Comparison of ENCODE assay signal across 1 cellular context in the genomic region with DNA sequence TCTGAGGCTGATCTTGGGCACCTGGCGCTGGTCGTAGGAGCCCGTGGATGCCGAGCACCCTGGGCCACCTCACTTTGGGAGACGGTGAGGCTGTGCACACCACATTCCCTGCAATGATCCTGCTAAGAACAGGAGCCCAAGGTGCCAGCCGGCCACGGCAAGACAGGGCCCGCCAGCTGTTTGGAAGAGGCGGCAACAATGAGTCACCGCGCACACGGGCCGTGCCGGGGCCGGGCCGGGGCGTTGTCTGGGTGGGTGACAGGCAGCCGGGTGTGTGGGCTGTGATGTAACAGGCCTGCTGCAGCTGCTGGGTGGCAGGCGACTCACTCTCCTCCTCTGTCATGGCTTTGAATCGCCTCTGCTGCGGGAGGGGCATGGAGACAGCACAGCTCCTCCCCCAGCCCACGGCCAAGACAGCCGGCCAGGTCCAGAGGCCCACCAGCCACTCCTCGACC.
TF ChIP-seq lines count a peak whose summit lies in the region.

No MANE protein-coding gene starts in this region.

TF ChIP-seq in HEK293, 187 proteins besides CTCF, POLR2A, EP300 and RAD21 (continued from another document and continues in another):
- TF ChIP-seq, protein P1, sequence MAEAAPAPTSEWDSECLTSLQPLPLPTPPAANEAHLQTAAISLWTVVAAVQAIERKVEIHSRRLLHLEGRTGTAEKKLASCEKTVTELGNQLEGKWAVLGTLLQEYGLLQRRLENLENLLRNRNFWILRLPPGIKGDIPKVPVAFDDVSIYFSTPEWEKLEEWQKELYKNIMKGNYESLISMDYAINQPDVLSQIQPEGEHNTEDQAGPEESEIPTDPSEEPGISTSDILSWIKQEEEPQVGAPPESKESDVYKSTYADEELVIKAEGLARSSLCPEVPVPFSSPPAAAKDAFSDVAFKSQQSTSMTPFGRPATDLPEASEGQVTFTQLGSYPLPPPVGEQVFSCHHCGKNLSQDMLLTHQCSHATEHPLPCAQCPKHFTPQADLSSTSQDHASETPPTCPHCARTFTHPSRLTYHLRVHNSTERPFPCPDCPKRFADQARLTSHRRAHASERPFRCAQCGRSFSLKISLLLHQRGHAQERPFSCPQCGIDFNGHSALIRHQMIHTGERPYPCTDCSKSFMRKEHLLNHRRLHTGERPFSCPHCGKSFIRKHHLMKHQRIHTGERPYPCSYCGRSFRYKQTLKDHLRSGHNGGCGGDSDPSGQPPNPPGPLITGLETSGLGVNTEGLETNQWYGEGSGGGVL (tag by site-specific recombination; IDR thresholded peaks at IDR 0.05) = no peak
- peak; percentile 44 for TF ChIP-seq ZIC2 (tag by site-specific recombination; IDR thresholded peaks at IDR 0.05)
- TF ChIP-seq ZNF544 (tag by site-specific recombination; IDR thresholded peaks at IDR 0.05) = no peak
- peak; percentile 95 for TF ChIP-seq ZFHX2 (tag by site-specific recombination; conservative IDR thresholded peaks at IDR 0.05)
- TF ChIP-seq, protein P2, sequence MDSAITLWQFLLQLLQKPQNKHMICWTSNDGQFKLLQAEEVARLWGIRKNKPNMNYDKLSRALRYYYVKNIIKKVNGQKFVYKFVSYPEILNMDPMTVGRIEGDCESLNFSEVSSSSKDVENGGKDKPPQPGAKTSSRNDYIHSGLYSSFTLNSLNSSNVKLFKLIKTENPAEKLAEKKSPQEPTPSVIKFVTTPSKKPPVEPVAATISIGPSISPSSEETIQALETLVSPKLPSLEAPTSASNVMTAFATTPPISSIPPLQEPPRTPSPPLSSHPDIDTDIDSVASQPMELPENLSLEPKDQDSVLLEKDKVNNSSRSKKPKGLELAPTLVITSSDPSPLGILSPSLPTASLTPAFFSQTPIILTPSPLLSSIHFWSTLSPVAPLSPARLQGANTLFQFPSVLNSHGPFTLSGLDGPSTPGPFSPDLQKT (IDR thresholded peaks at IDR 0.05; ENCODE audit: borderline replicate concordance, low read depth, low read length) = no peak
- no peak for TF ChIP-seq ZNF211 (tag by site-specific recombination; IDR thresholded peaks at IDR 0.05; ENCODE audit: low read depth)
- TF ChIP-seq, protein P3, sequence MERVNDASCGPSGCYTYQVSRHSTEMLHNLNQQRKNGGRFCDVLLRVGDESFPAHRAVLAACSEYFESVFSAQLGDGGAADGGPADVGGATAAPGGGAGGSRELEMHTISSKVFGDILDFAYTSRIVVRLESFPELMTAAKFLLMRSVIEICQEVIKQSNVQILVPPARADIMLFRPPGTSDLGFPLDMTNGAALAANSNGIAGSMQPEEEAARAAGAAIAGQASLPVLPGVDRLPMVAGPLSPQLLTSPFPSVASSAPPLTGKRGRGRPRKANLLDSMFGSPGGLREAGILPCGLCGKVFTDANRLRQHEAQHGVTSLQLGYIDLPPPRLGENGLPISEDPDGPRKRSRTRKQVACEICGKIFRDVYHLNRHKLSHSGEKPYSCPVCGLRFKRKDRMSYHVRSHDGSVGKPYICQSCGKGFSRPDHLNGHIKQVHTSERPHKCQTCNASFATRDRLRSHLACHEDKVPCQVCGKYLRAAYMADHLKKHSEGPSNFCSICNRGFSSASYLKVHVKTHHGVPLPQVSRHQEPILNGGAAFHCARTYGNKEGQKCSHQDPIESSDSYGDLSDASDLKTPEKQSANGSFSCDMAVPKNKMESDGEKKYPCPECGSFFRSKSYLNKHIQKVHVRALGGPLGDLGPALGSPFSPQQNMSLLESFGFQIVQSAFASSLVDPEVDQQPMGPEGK (tag by site-specific recombination; IDR thresholded peaks at IDR 0.05) = peak; percentile 69
- TF ChIP-seq BCL11B (tag by site-specific recombination; IDR thresholded peaks at IDR 0.05; ENCODE audit: low read depth) = no peak
- TF ChIP-seq ZNF174 (tag by site-specific recombination; IDR thresholded peaks at IDR 0.05) = no peak
- TF ChIP-seq, protein P4, sequence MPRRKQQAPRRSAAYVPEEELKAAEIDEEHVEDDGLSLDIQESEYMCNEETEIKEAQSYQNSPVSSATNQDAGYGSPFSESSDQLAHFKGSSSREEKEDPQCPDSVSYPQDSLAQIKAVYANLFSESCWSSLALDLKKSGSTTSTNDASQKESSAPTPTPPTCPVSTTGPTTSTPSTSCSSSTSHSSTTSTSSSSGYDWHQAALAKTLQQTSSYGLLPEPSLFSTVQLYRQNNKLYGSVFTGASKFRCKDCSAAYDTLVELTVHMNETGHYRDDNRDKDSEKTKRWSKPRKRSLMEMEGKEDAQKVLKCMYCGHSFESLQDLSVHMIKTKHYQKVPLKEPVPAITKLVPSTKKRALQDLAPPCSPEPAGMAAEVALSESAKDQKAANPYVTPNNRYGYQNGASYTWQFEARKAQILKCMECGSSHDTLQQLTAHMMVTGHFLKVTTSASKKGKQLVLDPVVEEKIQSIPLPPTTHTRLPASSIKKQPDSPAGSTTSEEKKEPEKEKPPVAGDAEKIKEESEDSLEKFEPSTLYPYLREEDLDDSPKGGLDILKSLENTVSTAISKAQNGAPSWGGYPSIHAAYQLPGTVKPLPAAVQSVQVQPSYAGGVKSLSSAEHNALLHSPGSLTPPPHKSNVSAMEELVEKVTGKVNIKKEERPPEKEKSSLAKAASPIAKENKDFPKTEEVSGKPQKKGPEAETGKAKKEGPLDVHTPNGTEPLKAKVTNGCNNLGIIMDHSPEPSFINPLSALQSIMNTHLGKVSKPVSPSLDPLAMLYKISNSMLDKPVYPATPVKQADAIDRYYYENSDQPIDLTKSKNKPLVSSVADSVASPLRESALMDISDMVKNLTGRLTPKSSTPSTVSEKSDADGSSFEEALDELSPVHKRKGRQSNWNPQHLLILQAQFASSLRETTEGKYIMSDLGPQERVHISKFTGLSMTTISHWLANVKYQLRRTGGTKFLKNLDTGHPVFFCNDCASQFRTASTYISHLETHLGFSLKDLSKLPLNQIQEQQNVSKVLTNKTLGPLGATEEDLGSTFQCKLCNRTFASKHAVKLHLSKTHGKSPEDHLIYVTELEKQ (tag by site-specific recombination; IDR thresholded peaks at IDR 0.05; ENCODE audit: borderline replicate concordance) = no peak
- TF ChIP-seq ZNF138 (tag by site-specific recombination; IDR thresholded peaks at IDR 0.05; ENCODE audit: borderline replicate concordance) = no peak
- TF ChIP-seq, protein P5, sequence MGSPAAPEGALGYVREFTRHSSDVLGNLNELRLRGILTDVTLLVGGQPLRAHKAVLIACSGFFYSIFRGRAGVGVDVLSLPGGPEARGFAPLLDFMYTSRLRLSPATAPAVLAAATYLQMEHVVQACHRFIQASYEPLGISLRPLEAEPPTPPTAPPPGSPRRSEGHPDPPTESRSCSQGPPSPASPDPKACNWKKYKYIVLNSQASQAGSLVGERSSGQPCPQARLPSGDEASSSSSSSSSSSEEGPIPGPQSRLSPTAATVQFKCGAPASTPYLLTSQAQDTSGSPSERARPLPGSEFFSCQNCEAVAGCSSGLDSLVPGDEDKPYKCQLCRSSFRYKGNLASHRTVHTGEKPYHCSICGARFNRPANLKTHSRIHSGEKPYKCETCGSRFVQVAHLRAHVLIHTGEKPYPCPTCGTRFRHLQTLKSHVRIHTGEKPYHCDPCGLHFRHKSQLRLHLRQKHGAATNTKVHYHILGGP (tag by site-specific recombination; IDR thresholded peaks at IDR 0.05) = no peak
- TF ChIP-seq ZNF302 (tag by site-specific recombination; IDR thresholded peaks at IDR 0.05; ENCODE audit: low read depth) = no peak
- TF ChIP-seq ZNF529 (tag by site-specific recombination; IDR thresholded peaks at IDR 0.05; ENCODE audit: insufficient replicate concordance) = no peak
- no peak for TF ChIP-seq ZNF133 (tag by site-specific recombination; IDR thresholded peaks at IDR 0.05)
- TF ChIP-seq, protein P6, sequence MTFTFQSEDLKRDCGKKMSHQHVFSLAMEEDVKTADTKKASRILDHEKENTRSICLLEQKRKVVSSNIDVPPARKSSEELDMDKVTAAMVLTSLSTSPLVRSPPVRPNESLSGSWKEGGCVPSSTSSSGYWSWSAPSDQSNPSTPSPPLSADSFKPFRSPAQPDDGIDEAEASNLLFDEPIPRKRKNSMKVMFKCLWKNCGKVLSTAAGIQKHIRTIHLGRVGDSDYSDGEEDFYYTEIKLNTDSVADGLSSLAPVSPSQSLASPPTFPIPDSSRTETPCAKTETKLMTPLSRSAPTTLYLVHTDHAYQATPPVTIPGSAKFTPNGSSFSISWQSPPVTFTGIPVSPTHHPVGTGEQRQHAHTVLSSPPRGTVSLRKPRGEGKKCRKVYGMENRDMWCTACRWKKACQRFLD (tag by site-specific recombination; IDR thresholded peaks at IDR 0.05) = no peak
- no peak for TF ChIP-seq ZNF549 (tag by site-specific recombination; IDR thresholded peaks at IDR 0.05)
- TF ChIP-seq, protein P7, sequence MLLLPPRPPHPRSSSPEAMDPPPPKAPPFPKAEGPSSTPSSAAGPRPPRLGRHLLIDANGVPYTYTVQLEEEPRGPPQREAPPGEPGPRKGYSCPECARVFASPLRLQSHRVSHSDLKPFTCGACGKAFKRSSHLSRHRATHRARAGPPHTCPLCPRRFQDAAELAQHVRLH (tag by site-specific recombination; IDR thresholded peaks at IDR 0.05) = no peak
- 0 out of 2 replicates have a peak, but pooled peaks have one; percentile 38 for TF ChIP-seq ZNF10 (tag by site-specific recombination; IDR thresholded peaks at IDR 0.05)
- no peak for TF ChIP-seq ZNF555 (tag by site-specific recombination; conservative IDR thresholded peaks at IDR 0.05)
- TF ChIP-seq, protein P8, sequence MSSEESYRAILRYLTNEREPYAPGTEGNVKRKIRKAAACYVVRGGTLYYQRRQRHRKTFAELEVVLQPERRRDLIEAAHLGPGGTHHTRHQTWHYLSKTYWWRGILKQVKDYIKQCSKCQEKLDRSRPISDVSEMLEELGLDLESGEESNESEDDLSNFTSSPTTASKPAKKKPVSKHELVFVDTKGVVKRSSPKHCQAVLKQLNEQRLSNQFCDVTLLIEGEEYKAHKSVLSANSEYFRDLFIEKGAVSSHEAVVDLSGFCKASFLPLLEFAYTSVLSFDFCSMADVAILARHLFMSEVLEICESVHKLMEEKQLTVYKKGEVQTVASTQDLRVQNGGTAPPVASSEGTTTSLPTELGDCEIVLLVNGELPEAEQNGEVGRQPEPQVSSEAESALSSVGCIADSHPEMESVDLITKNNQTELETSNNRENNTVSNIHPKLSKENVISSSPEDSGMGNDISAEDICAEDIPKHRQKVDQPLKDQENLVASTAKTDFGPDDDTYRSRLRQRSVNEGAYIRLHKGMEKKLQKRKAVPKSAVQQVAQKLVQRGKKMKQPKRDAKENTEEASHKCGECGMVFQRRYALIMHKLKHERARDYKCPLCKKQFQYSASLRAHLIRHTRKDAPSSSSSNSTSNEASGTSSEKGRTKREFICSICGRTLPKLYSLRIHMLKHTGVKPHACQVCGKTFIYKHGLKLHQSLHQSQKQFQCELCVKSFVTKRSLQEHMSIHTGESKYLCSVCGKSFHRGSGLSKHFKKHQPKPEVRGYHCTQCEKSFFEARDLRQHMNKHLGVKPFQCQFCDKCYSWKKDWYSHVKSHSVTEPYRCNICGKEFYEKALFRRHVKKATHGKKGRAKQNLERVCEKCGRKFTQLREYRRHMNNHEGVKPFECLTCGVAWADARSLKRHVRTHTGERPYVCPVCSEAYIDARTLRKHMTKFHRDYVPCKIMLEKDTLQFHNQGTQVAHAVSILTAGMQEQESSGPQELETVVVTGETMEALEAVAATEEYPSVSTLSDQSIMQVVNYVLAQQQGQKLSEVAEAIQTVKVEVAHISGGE (tag by site-specific recombination; conservative IDR thresholded peaks at IDR 0.05; ENCODE audit: low read depth) = no peak
- TF ChIP-seq ZNF600 (tag by site-specific recombination; IDR thresholded peaks at IDR 0.05) = peak; percentile 82
- no peak for TF ChIP-seq ZNF350 (tag by site-specific recombination; IDR thresholded peaks at IDR 0.05)
- TF ChIP-seq ZNF19 (tag by site-specific recombination; IDR thresholded peaks at IDR 0.05; ENCODE audit: low read depth) = no peak
- TF ChIP-seq ZFP69B (tag by site-specific recombination; IDR thresholded peaks at IDR 0.05) = peak; percentile 75; the same call in 1 of the 2 replicates
- no peak for TF ChIP-seq ZNF626 (tag by site-specific recombination; IDR thresholded peaks at IDR 0.05)
- TF ChIP-seq GLIS2 (tag by site-specific recombination; IDR thresholded peaks at IDR 0.05) = peak; percentile 60; the same call in 1 of the 2 replicates
- TF ChIP-seq KLF1 (tag by site-specific recombination; IDR thresholded peaks at IDR 0.05) = peak; percentile 99
- TF ChIP-seq ZBTB7A (tag by site-specific recombination; IDR thresholded peaks at IDR 0.05; ENCODE audit: low read depth) = no peak
- peak; percentile 56 for TF ChIP-seq KLF9 (tag by site-specific recombination; IDR thresholded peaks at IDR 0.05; ENCODE audit: low read depth)
- no peak for TF ChIP-seq ZNF23 (tag by site-specific recombination; IDR thresholded peaks at IDR 0.05; ENCODE audit: borderline replicate concordance)
- 0 out of 2 replicates have a peak, but pooled peaks have one; percentile 22 for TF ChIP-seq ZNF394 (tag by site-specific recombination; IDR thresholded peaks at IDR 0.05; ENCODE audit: borderline replicate concordance)
- TF ChIP-seq, protein P9, sequence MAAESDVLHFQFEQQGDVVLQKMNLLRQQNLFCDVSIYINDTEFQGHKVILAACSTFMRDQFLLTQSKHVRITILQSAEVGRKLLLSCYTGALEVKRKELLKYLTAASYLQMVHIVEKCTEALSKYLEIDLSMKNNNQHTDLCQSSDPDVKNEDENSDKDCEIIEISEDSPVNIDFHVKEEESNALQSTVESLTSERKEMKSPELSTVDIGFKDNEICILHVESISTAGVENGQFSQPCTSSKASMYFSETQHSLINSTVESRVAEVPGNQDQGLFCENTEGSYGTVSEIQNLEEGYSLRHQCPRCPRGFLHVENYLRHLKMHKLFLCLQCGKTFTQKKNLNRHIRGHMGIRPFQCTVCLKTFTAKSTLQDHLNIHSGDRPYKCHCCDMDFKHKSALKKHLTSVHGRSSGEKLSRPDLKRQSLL (tag by site-specific recombination; IDR thresholded peaks at IDR 0.05) = no peak
- TF ChIP-seq ZNF792 (tag by site-specific recombination; IDR thresholded peaks at IDR 0.05) = no peak
- no peak for TF ChIP-seq ZNF548 (tag by site-specific recombination; IDR thresholded peaks at IDR 0.05)
- TF ChIP-seq, protein P10, sequence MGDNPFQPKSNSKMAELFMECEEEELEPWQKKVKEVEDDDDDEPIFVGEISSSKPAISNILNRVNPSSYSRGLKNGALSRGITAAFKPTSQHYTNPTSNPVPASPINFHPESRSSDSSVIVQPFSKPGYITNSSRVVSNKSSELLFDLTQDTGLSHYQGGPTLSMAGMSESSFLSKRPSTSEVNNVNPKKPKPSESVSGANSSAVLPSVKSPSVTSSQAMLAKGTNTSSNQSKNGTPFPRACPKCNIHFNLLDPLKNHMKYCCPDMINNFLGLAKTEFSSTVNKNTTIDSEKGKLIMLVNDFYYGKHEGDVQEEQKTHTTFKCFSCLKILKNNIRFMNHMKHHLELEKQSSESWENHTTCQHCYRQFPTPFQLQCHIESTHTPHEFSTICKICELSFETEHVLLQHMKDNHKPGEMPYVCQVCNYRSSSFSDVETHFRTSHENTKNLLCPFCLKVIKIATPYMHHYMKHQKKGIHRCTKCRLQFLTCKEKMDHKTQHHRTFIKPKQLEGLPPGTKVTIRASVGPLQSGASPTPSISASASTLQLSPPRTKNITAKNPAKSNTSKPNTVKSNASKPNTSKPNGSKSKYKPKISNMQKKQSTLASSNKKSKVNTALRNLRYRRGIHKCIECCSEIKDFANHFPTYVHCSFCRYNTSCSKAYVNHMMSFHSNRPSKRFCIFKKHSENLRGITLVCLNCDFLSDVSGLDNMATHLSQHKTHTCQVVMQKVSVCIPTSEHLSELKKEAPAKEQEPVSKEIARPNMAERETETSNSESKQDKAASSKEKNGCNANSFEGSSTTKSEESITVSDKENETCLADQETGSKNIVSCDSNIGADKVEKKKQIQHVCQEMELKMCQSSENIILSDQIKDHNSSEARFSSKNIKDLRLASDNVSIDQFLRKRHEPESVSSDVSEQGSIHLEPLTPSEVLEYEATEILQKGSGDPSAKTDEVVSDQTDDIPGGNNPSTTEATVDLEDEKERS (tag by site-specific recombination; IDR thresholded peaks at IDR 0.05) = no peak
- TF ChIP-seq YY2 (tag by site-specific recombination; IDR thresholded peaks at IDR 0.05) = no peak
- TF ChIP-seq MEIS1 (CRISPR knock-in tag; IDR thresholded peaks at IDR 0.05; ENCODE audit: borderline replicate concordance) = no peak
- TF ChIP-seq ZBTB21 (tag by site-specific recombination; IDR thresholded peaks at IDR 0.05) = peak; percentile 52
